In the genomic region with DNA sequence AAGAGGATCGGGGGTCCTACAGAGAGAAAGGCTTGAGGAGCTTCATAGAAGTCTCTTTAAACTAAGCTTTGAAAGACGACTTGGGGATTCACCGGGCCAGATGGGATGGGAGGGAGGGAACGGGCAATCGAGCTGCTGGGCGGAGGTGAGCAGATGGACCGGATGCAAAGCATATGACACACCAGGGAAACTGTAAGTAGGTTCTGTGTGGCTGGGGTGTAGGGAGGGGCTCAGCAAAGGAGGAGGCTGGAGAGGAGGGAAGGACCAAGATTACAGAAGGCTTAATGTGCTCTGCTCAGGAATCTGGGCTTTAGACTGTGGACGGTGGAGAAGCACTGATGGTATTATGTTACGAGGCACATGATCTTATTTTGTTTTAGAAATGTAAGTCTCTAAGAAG, we compare ENCODE assay signal across 22 cellular contexts.
A peak's percentile ranks its signal among the peaks of the same experiment; 100 is the strongest.
DNase-seq lines count a peak whose midpoint lies in the region; ATAC-seq and TF ChIP-seq lines count a peak whose summit lies in the region.
"Had no signal": no experiment of that assay in that cellular context is flagged by ENCODE, and none has a peak within 500 bp of the region (broad histone marks: within the 10 kb centered on the region; RNA-seq: fewer than 3 reads in every experiment).

No MANE protein-coding gene starts in this region.

- ATAC-seq in activated T-cell treated with anti-CD3 and anti-CD28 coated beads, Interleukin-2, amount 50 U/mL, for 72 hours (replicated peaks in 1 of 2): no peak
- ATAC-seq in T-helper 17 cell: no peak
- ATAC-seq: activated CD8-positive, alpha-beta T cell treated with anti-CD3 and anti-CD28 coated beads, Interleukin-2, amount 10 ng/mL, durations not matched to agents 7 days and 5 days; HCT116; lower lobe of right lung; right lobe of liver; WTC11 had no signal

- no peaks in the 10 kb centered on the region for H3K36me3 ChIP-seq in smooth muscle cell (ENCODE audit: low read depth)
- H3K36me3 ChIP-seq: ascending aorta, lower lobe of right lung, right lobe of liver, tibial artery had no signal

- no peaks in the 10 kb centered on the region for H3K27me3 ChIP-seq in smooth muscle cell (ENCODE audit: low read depth)
- H3K27me3 ChIP-seq: ascending aorta, right lobe of liver, tibial artery had no signal

- peak overlapping the region; percentile 63 for H2AFZ ChIP-seq in smooth muscle cell (ENCODE audit: low read depth)

- no peaks in the 10 kb centered on the region for H3F3A ChIP-seq in smooth muscle cell (ENCODE audit: low read depth)

- no peak overlapping the region for H3K9ac ChIP-seq in smooth muscle cell (ENCODE audit: low read depth)

- no peak for TF ChIP-seq CTCF in fibroblast of villous mesenchyme (IDR thresholded peaks at IDR 0.05; ENCODE audit: insufficient read depth, low read depth, low read length)
- no peak for TF ChIP-seq CTCF in smooth muscle cell (IDR thresholded peaks at IDR 0.05; ENCODE audit: borderline replicate concordance, insufficient read depth, poor library complexity, severe bottlenecking)

- DNase-seq in HCEC 1CT (peak; percentile 60), NCI-H82 treated with DMSO at 0.1 percent for 48 hours (lab: John Stamatoyannopoulos, UW; ENCODE audit: unreplicated experiment) (peak; percentile 99), fibroblast of villous mesenchyme (ENCODE audit: low read depth) (peak; percentile 78), smooth muscle cell (lab: John Stamatoyannopoulos, UW; ENCODE audit: unreplicated experiment) (no peak), T-helper 17 cell (no peak), CD1c-positive myeloid dendritic cell (ENCODE audit: extremely low spot score) (no peak)
- DNase-seq in activated T-cell treated with anti-CD3 and anti-CD28 coated beads, Interleukin-2, amount 50 U/mL, for 72 hours: no peak
- DNase-seq in stimulated activated CD4-positive, alpha-beta T cell treated with anti-CD3 and anti-CD28 coated beads, Interleukin-15, amount 100 ng/mL, for 24 hours: no peak
- DNase-seq: activated CD8-positive, alpha-beta T cell treated with anti-CD3 and anti-CD28 coated beads, Interleukin-2, amount 10 ng/mL, durations not matched to agents 7 days and 5 days; activated naive CD4-positive, alpha-beta T cell treated with anti-CD3 and anti-CD28 coated beads, Interleukin-2, amount 10 ng/mL, durations not matched to agents 7 days and 5 days; activated T-cell treated with anti-CD3 and anti-CD28 coated beads, Interleukin-2, amount 50 U/mL, for 24 hours; lower lobe of right lung; nucleus accumbens; right lobe of liver; Right ventricle myocardium superior; stimulated activated CD4-positive, alpha-beta T cell treated with anti-CD3 and anti-CD28 coated beads, Interleukin-1b, Interleukin-23, amount 100 ng/mL, for 48 hours; stimulated activated naive CD4-positive, alpha-beta T cell treated with Interleukin-2 at 50 U/mL for 16 hours; tibial artery had no signal

- H3K4me1 Mint-ChIP-seq in activated T-cell treated with anti-CD3 and anti-CD28 coated beads, Interleukin-2, amount 50 U/mL, for 72 hours (ENCODE audit: low read depth): no peaks in the 10 kb centered on the region
- peaks cover 2% of the 10 kb centered on the region for H3K4me1 Mint-ChIP-seq in T-helper 17 cell
- H3K4me1 Mint-ChIP-seq: activated naive CD4-positive, alpha-beta T cell treated with anti-CD3 and anti-CD28 coated beads, Interleukin-2, amount 10 ng/mL, durations not matched to agents 7 days and 5 days had no signal

- H3K36me3 Mint-ChIP-seq in activated T-cell treated with anti-CD3 and anti-CD28 coated beads, Interleukin-2, amount 50 U/mL, for 72 hours (ENCODE audit: insufficient read depth in 2 of 2): no peaks in the 10 kb centered on the region
- peaks cover under 1% of the 10 kb centered on the region for H3K36me3 Mint-ChIP-seq in T-helper 17 cell (ENCODE audit: low read depth)
- H3K36me3 Mint-ChIP-seq: activated naive CD4-positive, alpha-beta T cell treated with anti-CD3 and anti-CD28 coated beads, Interleukin-2, amount 10 ng/mL, durations not matched to agents 7 days and 5 days; WTC11 had no signal

- no peak overlapping the region for H3K4me3 ChIP-seq in fibroblast of villous mesenchyme (ENCODE audit: low read depth, low read length)
- no peak overlapping the region for H3K4me3 ChIP-seq in smooth muscle cell
- H3K4me3 ChIP-seq: ascending aorta, lower lobe of right lung, right lobe of liver, tibial artery had no signal

- no peaks in the 10 kb centered on the region for H3K79me2 ChIP-seq in smooth muscle cell (ENCODE audit: low read depth)

- peak overlapping the region; percentile 70 for H3K4me2 ChIP-seq in smooth muscle cell

- peak overlapping the region; percentile 42 for H3K27ac ChIP-seq in smooth muscle cell (ENCODE audit: low read depth)
- H3K27ac ChIP-seq: ascending aorta, lower lobe of right lung, right lobe of liver, tibial artery had no signal

- no peaks in the 10 kb centered on the region for H3K9me3 Mint-ChIP-seq in activated T-cell treated with anti-CD3 and anti-CD28 coated beads, Interleukin-2, amount 50 U/mL, for 72 hours
- H3K9me3 Mint-ChIP-seq: activated naive CD4-positive, alpha-beta T cell treated with anti-CD3 and anti-CD28 coated beads, Interleukin-2, amount 10 ng/mL, durations not matched to agents 7 days and 5 days; activated T-cell treated with anti-CD3 and anti-CD28 coated beads, Interleukin-2, amount 50 U/mL, for 24 hours; T-helper 1 cell treated with Interleukin-12 subunit alpha and Interleukin-12 subunit beta and Interleukin-4 antibody, amounts not matched to agents 30 μg/mL and 1 μg/mL, for 36 hours had no signal

- H3K27me3 Mint-ChIP-seq in activated T-cell treated with anti-CD3 and anti-CD28 coated beads, Interleukin-2, amount 50 U/mL, for 72 hours (ENCODE audit: low read depth): peaks cover 7% of the 10 kb centered on the region
- H3K27me3 Mint-ChIP-seq in T-helper 17 cell: peaks cover 40% of the 10 kb centered on the region
- H3K27me3 Mint-ChIP-seq: activated naive CD4-positive, alpha-beta T cell treated with anti-CD3 and anti-CD28 coated beads, Interleukin-2, amount 10 ng/mL, durations not matched to agents 7 days and 5 days had no signal

- H3K9me3 ChIP-seq in smooth muscle cell (replicated peaks; ENCODE audit: low read depth): no peaks in the 10 kb centered on the region
- H3K9me3 ChIP-seq in T-helper 17 cell (ENCODE audit: control insufficient read depth, low read length, poor library complexity, severe bottlenecking): no peaks in the 10 kb centered on the region
- H3K9me3 ChIP-seq: ascending aorta, lower lobe of right lung, right lobe of liver, tibial artery had no signal

- H4K20me1 ChIP-seq in smooth muscle cell (ENCODE audit: low read depth): no peaks in the 10 kb centered on the region

- H3K4me3 Mint-ChIP-seq in activated T-cell treated with anti-CD3 and anti-CD28 coated beads, Interleukin-2, amount 50 U/mL, for 72 hours: no peak overlapping the region
- no peak overlapping the region for H3K4me3 Mint-ChIP-seq in T-helper 17 cell
- H3K4me3 Mint-ChIP-seq: activated CD8-positive, alpha-beta T cell treated with anti-CD3 and anti-CD28 coated beads, Interleukin-2, amount 10 ng/mL, durations not matched to agents 7 days and 5 days; activated naive CD4-positive, alpha-beta T cell treated with anti-CD3 and anti-CD28 coated beads, Interleukin-2, amount 10 ng/mL, durations not matched to agents 7 days and 5 days; activated T-cell treated with anti-CD3 and anti-CD28 coated beads, Interleukin-2, amount 50 U/mL, for 24 hours; T-helper 1 cell treated with Interleukin-12 subunit alpha and Interleukin-12 subunit beta and Interleukin-4 antibody, amounts not matched to agents 30 μg/mL and 1 μg/mL, for 36 hours; WTC11 had no signal

- no peak overlapping the region for H3K27ac Mint-ChIP-seq in activated T-cell treated with anti-CD3 and anti-CD28 coated beads, Interleukin-2, amount 50 U/mL, for 72 hours
- H3K27ac Mint-ChIP-seq in T-helper 17 cell: no peak overlapping the region
- H3K27ac Mint-ChIP-seq: activated CD8-positive, alpha-beta T cell treated with anti-CD3 and anti-CD28 coated beads, Interleukin-2, amount 10 ng/mL, durations not matched to agents 7 days and 5 days; activated naive CD4-positive, alpha-beta T cell treated with anti-CD3 and anti-CD28 coated beads, Interleukin-2, amount 10 ng/mL, durations not matched to agents 7 days and 5 days; activated T-cell treated with anti-CD3 and anti-CD28 coated beads, Interleukin-2, amount 50 U/mL, for 24 hours; T-helper 1 cell treated with Interleukin-12 subunit alpha and Interleukin-12 subunit beta and Interleukin-4 antibody, amounts not matched to agents 30 μg/mL and 1 μg/mL, for 36 hours; WTC11 had no signal

- WGBS in smooth muscle cell (ENCODE audit: low lambda C conversion rate): 45% methylated on average over 9 of the region's 9 CpGs

- peaks cover 38% of the 10 kb centered on the region for H3K4me1 ChIP-seq in smooth muscle cell (ENCODE audit: low read depth)
- H3K4me1 ChIP-seq: ascending aorta, lower lobe of right lung, tibial artery had no signal

Comparison
In these comparisons a context has a peak if more than half of its experiments do, and no peak if none do; other contexts are left out.
1. DNase-seq: peak in HCEC 1CT (single experiment), NCI-H82 treated with DMSO at 0.1 percent for 48 hours (single experiment) and fibroblast of villous mesenchyme (single experiment); none in smooth muscle cell (single experiment), activated T-cell treated with anti-CD3 and anti-CD28 coated beads, Interleukin-2, amount 50 U/mL, for 72 hours (0 of 2), T-helper 17 cell (0 of 3), stimulated activated CD4-positive, alpha-beta T cell treated with anti-CD3 and anti-CD28 coated beads, Interleukin-15, amount 100 ng/mL, for 24 hours (single experiment) and CD1c-positive myeloid dendritic cell (single experiment).